ENCODE assay signal across 9 cellular contexts in the genomic region with DNA sequence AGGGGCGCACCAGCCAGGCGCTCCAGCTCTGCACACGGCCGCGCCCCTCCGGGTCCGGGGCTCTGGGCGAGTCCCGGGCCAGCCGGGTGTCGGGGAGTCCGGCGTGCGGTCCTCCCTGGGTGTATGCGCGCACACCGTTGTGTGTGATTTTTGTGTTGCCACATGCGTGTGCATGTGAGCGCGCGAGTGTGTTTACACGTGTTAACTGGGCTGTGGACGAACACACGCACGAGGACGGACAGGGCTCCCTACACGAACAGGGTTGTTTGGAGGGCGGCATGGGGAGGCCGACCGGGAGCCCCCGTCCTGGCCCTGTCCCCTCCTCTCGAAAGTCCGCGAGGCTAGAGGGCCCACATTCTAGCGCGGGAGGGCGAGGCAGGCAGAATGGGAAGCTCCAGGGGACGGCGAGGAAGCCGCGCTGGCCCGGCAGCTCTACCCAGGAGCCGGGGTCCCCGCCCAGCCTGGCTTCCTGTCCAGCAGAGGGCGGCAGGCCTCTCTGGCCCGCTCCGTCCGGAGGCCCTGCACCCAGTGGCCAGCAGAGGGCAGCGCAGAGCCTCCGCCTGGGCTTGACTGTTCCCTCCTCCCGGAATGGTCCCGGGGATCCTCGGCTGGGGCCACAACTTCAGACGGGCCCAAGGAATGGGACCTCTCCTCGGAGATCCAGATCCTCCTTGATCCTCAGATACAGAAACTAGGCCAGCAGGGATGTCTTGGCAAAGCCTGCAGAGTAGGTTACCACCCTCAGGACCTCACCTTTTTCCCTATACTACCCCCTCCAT. TPM values are rescaled to one million over a fixed set of nuclear protein-coding genes. Genes with fewer than 3 reads are reported as not detected.
A peak's percentile ranks its signal among the peaks of the same experiment; 100 is the strongest.
DNase-seq lines count a peak whose midpoint lies in the region; ATAC-seq and TF ChIP-seq lines count a peak whose summit lies in the region.
"Had no signal": no experiment of that assay in that cellular context is flagged by ENCODE, and none has a peak within 500 bp of the region (broad histone marks: within the 10 kb centered on the region; RNA-seq: fewer than 3 reads in every experiment).

No MANE protein-coding gene starts in this region.

- dilution Hi-C loops in IMR-90 (cut with HindIII; ENCODE audit: low sequenced_read_pairs, unreplicated experiment), result no loop called here

- no peak overlapping the region for H3K14ac ChIP-seq in IMR-90 (replicated peaks; ENCODE audit: low read depth, low read length)

- peak overlapping the region; percentile 88 for H2AK9ac ChIP-seq in IMR-90 (replicated peaks; ENCODE audit: low read depth, low read length, poor library complexity)

- no peaks in the 10 kb centered on the region for H3K36me3 Mint-ChIP-seq in activated naive CD4-positive, alpha-beta T cell treated with anti-CD3 and anti-CD28 coated beads for 36 hours (ENCODE audit: low read depth)

- H2BK15ac ChIP-seq in IMR-90 (ENCODE audit: low read depth, low read length), result no peak overlapping the region

- H3K27me3 ChIP-seq in IMR-90 (ENCODE audit: control insufficient read depth, insufficient read depth, low read length) (peaks cover 85% of the 10 kb centered on the region), neutrophil (peaks cover 98% of the 10 kb centered on the region)

- no peak overlapping the region for H3K27ac Mint-ChIP-seq in activated naive CD4-positive, alpha-beta T cell treated with anti-CD3 and anti-CD28 coated beads for 36 hours

- peak overlapping the region; percentile 42 for H3K4me3 Mint-ChIP-seq in activated naive CD4-positive, alpha-beta T cell treated with anti-CD3 and anti-CD28 coated beads for 36 hours

- H3K4me3 ChIP-seq in IMR-90 (ENCODE audit: insufficient read depth, low read depth, low read length), result peak overlapping the region; percentile 34
- peak overlapping the region; percentile 20 to 35 for H3K4me3 ChIP-seq in neutrophil (ENCODE audit: low read depth in 1 of 2, low read length in 1 of 2)

- in situ Hi-C loops in IMR-90 (cut with MboI; ENCODE audit: low sequenced_read_pairs), result no loop called here

- no peak for TF ChIP-seq POLR2A in IMR-90 (IDR thresholded peaks at IDR 0.05; ENCODE audit: low read depth, low read length)

- H3K4me1 ChIP-seq in IMR-90 (ENCODE audit: control insufficient read depth, insufficient read depth, low read length) (peaks cover 3% of the 10 kb centered on the region; the same call in 1 of the 2 replicates), neutrophil (ENCODE audit: control insufficient read depth in 1 of 2, insufficient read depth in 1 of 2, low read depth in 1 of 2, low read length in 1 of 2) (peaks cover 7 to 14% of the 10 kb centered on the region in 2 experiments)

- H3K9me3 ChIP-seq in IMR-90 (ENCODE audit: control insufficient read depth, insufficient read depth, low read length) (no peaks in the 10 kb centered on the region), neutrophil (no peaks in the 10 kb centered on the region)

- no peak overlapping the region for H4K8ac ChIP-seq in IMR-90 (ENCODE audit: low read depth in 2 of 2, low read length in 2 of 2)

- peak overlapping the region; percentile 93 for H2AFZ ChIP-seq in IMR-90 (replicated peaks; ENCODE audit: low read length, poor library complexity)

- H2AK5ac ChIP-seq in IMR-90 (ENCODE audit: low read depth, low read length), result no peak overlapping the region

- ATAC-seq in GM19395 (IDR thresholded peaks at IDR 0.05; ENCODE audit: unreplicated experiment) (peak; percentile 63), IMR-90 (ENCODE audit: low read depth) (peak; percentile 99)

- 0% methylated on average over 27 of the region's 55 CpGs; no CpG with 5 or more reads in 1 of the 2 experiments for WGBS in IMR-90 (ENCODE audit: extremely low coverage in 2 of 2, insufficient read length in 1 of 2), 2 experiments

- H3K56ac ChIP-seq in IMR-90 (ENCODE audit: extremely low read depth, insufficient read depth, low read length), result no peak overlapping the region

- H3K4ac ChIP-seq in IMR-90 (ENCODE audit: low read depth, low read length), result no peak overlapping the region

- no peak overlapping the region for H4K5ac ChIP-seq in IMR-90 (ENCODE audit: low read depth, low read length)

- POLR2A ChIA-PET in IMR-90 (lab: Charles Lee; ENCODE audit: unreplicated experiment), result no interaction called here
- POLR2A ChIA-PET in RWPE1 (lab: Yijun Ruan, JAX; ENCODE audit: low non-redundant PET), result no interaction called here

- H2BK20ac ChIP-seq in IMR-90 (ENCODE audit: low read depth, low read length), result no peak overlapping the region

- peaks cover 38% of the 10 kb centered on the region for H3K27me3 Mint-ChIP-seq in activated naive CD4-positive, alpha-beta T cell treated with anti-CD3 and anti-CD28 coated beads for 36 hours (ENCODE audit: low read depth)

- 0 out of 2 replicates have a peak, but pooled peaks cover 4% of the 10 kb centered on the region for H4K20me1 ChIP-seq in IMR-90 (ENCODE audit: insufficient read depth, low read length)

- H2BK5ac ChIP-seq in IMR-90 (ENCODE audit: low read depth, low read length, poor library complexity, severe bottlenecking), result no peak overlapping the region

- H3K9ac ChIP-seq in IMR-90 (ENCODE audit: low read depth, low read length), result no peak overlapping the region

- no peaks in the 10 kb centered on the region for H3K9me3 Mint-ChIP-seq in activated naive CD4-positive, alpha-beta T cell treated with anti-CD3 and anti-CD28 coated beads for 36 hours

- DNase-seq in IMR-90 (peak; percentile 70), RWPE1 (ENCODE audit: low spot score) (peak; percentile 90), germinal center (ENCODE audit: low spot score) (peak; percentile 83), superior temporal gyrus (ENCODE audit: extremely low spot score) (peak; percentile 92)
- DNase-seq in activated naive CD4-positive, alpha-beta T cell treated with anti-CD3 and anti-CD28 coated beads for 36 hours, result peak; percentile 77

- no peaks in the 10 kb centered on the region for H3K79me1 ChIP-seq in IMR-90 (ENCODE audit: low read depth in 1 of 2, low read length in 2 of 2)

- no peak overlapping the region for H3K18ac ChIP-seq in IMR-90 (ENCODE audit: low read depth, low read length)

- TF ChIP-seq RAD21 in IMR-90 (IDR thresholded peaks at IDR 0.05; ENCODE audit: low read length), result peak; percentile 71

- H2BK120ac ChIP-seq in IMR-90 (ENCODE audit: low read depth, low read length), result no peak overlapping the region

- CTCF ChIA-PET in IMR-90 (lab: Yijun Ruan, JAX), result interaction anchor here (0.6 to 2.6 kb wide), 12 partner anchors 10 to 531 kb away, joined by 3 to 19 read pairs (median 3); no protein-coding TSS in a partner anchor
- CTCF ChIA-PET in RWPE1 (lab: Yijun Ruan, JAX), result interaction anchor here (0.5 to 5.1 kb wide), 43 partner anchors 9 to 1619 kb away, joined by 3 to 67 read pairs (median 4); no protein-coding TSS in a partner anchor
- CTCF ChIA-PET in activated naive CD4-positive, alpha-beta T cell treated with anti-CD3 and anti-CD28 coated beads for 36 hours (lab: Charles Lee), result interaction anchor here (0.6 to 3.8 kb wide), 10 partner anchors 15 to 241 kb away, joined by 3 to 26 read pairs (median 4); no protein-coding TSS in a partner anchor

- H3K4me2 ChIP-seq in IMR-90 (ENCODE audit: low read depth, low read length), result peak overlapping the region; percentile 91

- no peaks in the 10 kb centered on the region for H3K9me1 ChIP-seq in IMR-90 (ENCODE audit: insufficient read depth, low read length)

- no peak overlapping the region for H3K23ac ChIP-seq in IMR-90 (ENCODE audit: low read depth, low read length)

- TF ChIP-seq CTCF in C4-2B (conservative IDR thresholded peaks at IDR 0.05) (peak; percentile 100), IMR-90 (conservative IDR thresholded peaks at IDR 0.05; ENCODE audit: low read depth, low read length) (peak; percentile 100), RWPE1 (conservative IDR thresholded peaks at IDR 0.05; ENCODE audit: low read depth) (peak; percentile 100), neutrophil (IDR thresholded peaks at IDR 0.05) (peak; percentile 59)

- H3K27ac ChIP-seq in C4-2B (no peak overlapping the region), IMR-90 (ENCODE audit: insufficient read depth, low read length) (no peak overlapping the region), RWPE1 (no peak overlapping the region), neutrophil (no peak overlapping the region)

- H4K91ac ChIP-seq in IMR-90 (ENCODE audit: insufficient read depth, low read depth, low read length), result no peak overlapping the region

- intact Hi-C loops in IMR-90 (cut with micrococcal nuclease), result loop anchor here (1.0 to 5.0 kb wide), 4 partner anchors 188 to 516 kb away; no protein-coding TSS in a partner anchor
- intact Hi-C loops in activated naive CD4-positive, alpha-beta T cell treated with anti-CD3 and anti-CD28 coated beads for 36 hours (cut with micrococcal nuclease), result loop anchor here (1.0 kb wide), 2 partner anchors 188 to 242 kb away; no protein-coding TSS in a partner anchor

- H3K36me3 ChIP-seq in IMR-90 (ENCODE audit: control insufficient read depth, insufficient read depth, low read length), result no peaks in the 10 kb centered on the region
- no peaks in the 10 kb centered on the region for H3K36me3 ChIP-seq in neutrophil

- peaks cover 9% of the 10 kb centered on the region for H3K4me1 Mint-ChIP-seq in activated naive CD4-positive, alpha-beta T cell treated with anti-CD3 and anti-CD28 coated beads for 36 hours (ENCODE audit: low read depth)

- BruUV-seq in IMR-90 (replicated peaks; lab: Mats Ljungman, UMichigan), result no TSS peak

TF ChIP-seq in IMR-90, 13 proteins besides CTCF, POLR2A, EP300 and RAD21 (continues in another document):
- no peak for TF ChIP-seq NFE2L2 (IDR thresholded peaks at IDR 0.05; ENCODE audit: low read depth, low read length)
- no peak for TF ChIP-seq RCOR1 (IDR thresholded peaks at IDR 0.05; ENCODE audit: insufficient replicate concordance, low read length)
- TF ChIP-seq FOS (IDR thresholded peaks at IDR 0.05; ENCODE audit: low read depth, low read length), result no peak
- TF ChIP-seq, protein P1, sequence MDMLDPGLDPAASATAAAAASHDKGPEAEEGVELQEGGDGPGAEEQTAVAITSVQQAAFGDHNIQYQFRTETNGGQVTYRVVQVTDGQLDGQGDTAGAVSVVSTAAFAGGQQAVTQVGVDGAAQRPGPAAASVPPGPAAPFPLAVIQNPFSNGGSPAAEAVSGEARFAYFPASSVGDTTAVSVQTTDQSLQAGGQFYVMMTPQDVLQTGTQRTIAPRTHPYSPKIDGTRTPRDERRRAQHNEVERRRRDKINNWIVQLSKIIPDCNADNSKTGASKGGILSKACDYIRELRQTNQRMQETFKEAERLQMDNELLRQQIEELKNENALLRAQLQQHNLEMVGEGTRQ (IDR thresholded peaks at IDR 0.05; ENCODE audit: low read depth, low read length), result no peak
- no peak for TF ChIP-seq RFX5 (IDR thresholded peaks at IDR 0.05; ENCODE audit: low read depth, low read length)

RNA-seq across cellular contexts. Expression of a gene that starts 0.6 kb away (rescaled TPM):
- not detected in 2 replicates for total RNA-seq in IMR-90 (2012; rRNA removed)
- 0.05 and 0.13 TPM in 2 replicates for polyA plus RNA-seq in IMR-90 (2012; rRNA removed)
- polyA plus RNA-seq in IMR-90 (2012; cell fraction: cytosol; rRNA removed), result 0.14 TPM in 1 of 2 replicates, not detected in the other
- polyA plus RNA-seq in IMR-90 (2012; cell fraction: nucleus; rRNA removed; ENCODE audit: low replicate concordance), result 0.04 TPM in 1 of 2 replicates, not detected in the other
- not detected for total RNA-seq in activated naive CD4-positive, alpha-beta T cell treated with anti-CD3 and anti-CD28 coated beads for 36 hours
- total RNA-seq: activated CD8-positive, alpha-beta memory T cell treated with anti-CD3 and anti-CD28 coated beads for 36 hours had no signal
